ENCODE assay signal across 1 cellular context in genomic region chr9:128946544-128946943, GRCh38.
TF ChIP-seq lines count a peak whose summit lies in the region.

No MANE protein-coding gene starts in this region.

TF ChIP-seq in GM12878, 131 proteins besides CTCF, POLR2A, EP300 and RAD21:
- TF ChIP-seq IRF5 (IDR thresholded peaks at IDR 0.05; ENCODE audit: borderline replicate concordance): no peak
- TF ChIP-seq, protein P1, sequence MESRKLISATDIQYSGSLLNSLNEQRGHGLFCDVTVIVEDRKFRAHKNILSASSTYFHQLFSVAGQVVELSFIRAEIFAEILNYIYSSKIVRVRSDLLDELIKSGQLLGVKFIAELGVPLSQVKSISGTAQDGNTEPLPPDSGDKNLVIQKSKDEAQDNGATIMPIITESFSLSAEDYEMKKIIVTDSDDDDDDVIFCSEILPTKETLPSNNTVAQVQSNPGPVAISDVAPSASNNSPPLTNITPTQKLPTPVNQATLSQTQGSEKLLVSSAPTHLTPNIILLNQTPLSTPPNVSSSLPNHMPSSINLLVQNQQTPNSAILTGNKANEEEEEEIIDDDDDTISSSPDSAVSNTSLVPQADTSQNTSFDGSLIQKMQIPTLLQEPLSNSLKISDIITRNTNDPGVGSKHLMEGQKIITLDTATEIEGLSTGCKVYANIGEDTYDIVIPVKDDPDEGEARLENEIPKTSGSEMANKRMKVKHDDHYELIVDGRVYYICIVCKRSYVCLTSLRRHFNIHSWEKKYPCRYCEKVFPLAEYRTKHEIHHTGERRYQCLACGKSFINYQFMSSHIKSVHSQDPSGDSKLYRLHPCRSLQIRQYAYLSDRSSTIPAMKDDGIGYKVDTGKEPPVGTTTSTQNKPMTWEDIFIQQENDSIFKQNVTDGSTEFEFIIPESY (IDR thresholded peaks at IDR 0.05): no peak
